Comparison of ENCODE assay signal across 17 cellular contexts in genomic region chr2:210667726-210668125, GRCh38.
"Had no signal": no experiment of that assay in that cellular context is flagged by ENCODE, and none has a peak within 500 bp of the region (broad histone marks: within the 10 kb centered on the region; RNA-seq: fewer than 3 reads in every experiment).

No MANE protein-coding gene starts in this region.

- H2AFZ ChIP-seq: hepatocyte, parathyroid adenoma had no signal

- H3K79me2 ChIP-seq: hepatocyte, parathyroid adenoma had no signal

- H3K27me3 ChIP-seq: gastrocnemius medialis, hepatocyte, neutrophil, right lobe of liver, testis, tibial artery had no signal

- H3K9me3 ChIP-seq: gastrocnemius medialis, neutrophil, right lobe of liver, testis, tibial artery had no signal

- H3K4me1 ChIP-seq: gastrocnemius medialis, parathyroid adenoma, testis, tibial artery had no signal

- DNase-seq: dermis blood vessel endothelial cell; effector memory CD8-positive, alpha-beta T cell; gastrocnemius medialis; head of caudate nucleus; kidney; natural killer cell; right lobe of liver; stimulated activated CD4-positive, alpha-beta T cell treated with anti-CD3 and anti-CD28 coated beads, Interleukin-4, amount 100 ng/mL, for 4 hours; stimulated activated naive CD8-positive, alpha-beta T cell treated with anti-CD3 and anti-CD28 coated beads, Interleukin-15, Interleukin-2, amounts not matched to agents 100 U/mL and 50 U/mL, for 24 hours; substantia nigra; testis; tibial artery had no signal

- H3K4me3 ChIP-seq: coronary artery, gastrocnemius medialis, hepatocyte, lung, right lobe of liver, testis, tibial artery had no signal

- H3K36me3 ChIP-seq: gastrocnemius medialis, neutrophil, tibial artery had no signal

- H3K4me2 ChIP-seq: hepatocyte had no signal

- H3K27ac ChIP-seq: coronary artery, gastrocnemius medialis, hepatocyte, neutrophil, parathyroid adenoma, right lobe of liver, testis, tibial artery had no signal

- H3K9ac ChIP-seq: parathyroid adenoma had no signal
